20 cellular contexts compared by ENCODE assay signal in genomic region chr14:74902941-74903705, GRCh38. TPM values are rescaled to one million over a fixed set of nuclear protein-coding genes. Genes with fewer than 3 reads are reported as not detected.
DNase-seq lines count a peak whose midpoint lies in the region; ATAC-seq and TF ChIP-seq lines count a peak whose summit lies in the region.
"Had no signal": no experiment of that assay in that cellular context is flagged by ENCODE, and none has a peak within 500 bp of the region (broad histone marks: within the 10 kb centered on the region; RNA-seq: fewer than 3 reads in every experiment).

No MANE protein-coding gene starts in this region.

- H3K9me3 Mint-ChIP-seq in stimulated activated naive CD8-positive, alpha-beta T cell treated with anti-CD3 and anti-CD28 coated beads, Interleukin-15, Interleukin-2, amounts not matched to agents 100 ng/mL and 50 ng/mL, for 24 hours = no peaks in the 10 kb centered on the region
- H3K9me3 Mint-ChIP-seq in glutamatergic neuron (ENCODE audit: unreplicated experiment) = peaks cover 17% of the 10 kb centered on the region
- H3K9me3 Mint-ChIP-seq: central memory CD8-positive, alpha-beta T cell had no signal

- H3K36me3 Mint-ChIP-seq in stimulated activated naive CD8-positive, alpha-beta T cell treated with anti-CD3 and anti-CD28 coated beads, Interleukin-15, Interleukin-2, amounts not matched to agents 100 ng/mL and 50 ng/mL, for 24 hours (ENCODE audit: low read depth) = peaks cover 50% of the 10 kb centered on the region
- H3K36me3 Mint-ChIP-seq in glutamatergic neuron (ENCODE audit: unreplicated experiment) = peaks cover 12% of the 10 kb centered on the region

- H3K27ac Mint-ChIP-seq in stimulated activated naive CD8-positive, alpha-beta T cell treated with anti-CD3 and anti-CD28 coated beads, Interleukin-15, Interleukin-2, amounts not matched to agents 100 ng/mL and 50 ng/mL, for 24 hours = peak overlapping the region; percentile 45
- peak overlapping the region; percentile 64 for H3K27ac Mint-ChIP-seq in glutamatergic neuron (ENCODE audit: unreplicated experiment)

- TF ChIP-seq CTCF in glutamatergic neuron (IDR thresholded peaks at IDR 0.05; ENCODE audit: partially characterized antibody, unreplicated experiment) = no peak

- peak overlapping the region; percentile 45 for H3K27ac ChIP-seq in substantia nigra (ENCODE audit: low read depth, low read length, poor library complexity, severe bottlenecking)
- H3K27ac ChIP-seq: sigmoid colon had no signal

- no peaks in the 10 kb centered on the region for H3K27me3 Mint-ChIP-seq in stimulated activated naive CD8-positive, alpha-beta T cell treated with anti-CD3 and anti-CD28 coated beads, Interleukin-15, Interleukin-2, amounts not matched to agents 100 ng/mL and 50 ng/mL, for 24 hours
- peaks cover 7% of the 10 kb centered on the region for H3K27me3 Mint-ChIP-seq in glutamatergic neuron (ENCODE audit: unreplicated experiment)
- H3K27me3 Mint-ChIP-seq: central memory CD8-positive, alpha-beta T cell had no signal

- no peak overlapping the region for H3K4me3 Mint-ChIP-seq in stimulated activated naive CD8-positive, alpha-beta T cell treated with anti-CD3 and anti-CD28 coated beads, Interleukin-15, Interleukin-2, amounts not matched to agents 100 ng/mL and 50 ng/mL, for 24 hours
- H3K4me3 Mint-ChIP-seq in glutamatergic neuron (ENCODE audit: unreplicated experiment) = no peak overlapping the region
- H3K4me3 Mint-ChIP-seq: central memory CD8-positive, alpha-beta T cell had no signal

- DNase-seq in stimulated activated naive CD8-positive, alpha-beta T cell treated with anti-CD3 and anti-CD28 coated beads, Interleukin-15, Interleukin-2, amounts not matched to agents 100 U/mL and 50 U/mL, for 24 hours = no peak
- DNase-seq in SK-MEL-5 (ENCODE audit: low read depth, low spot score) = peak; percentile 34
- no peak for DNase-seq in glutamatergic neuron
- DNase-seq in substantia nigra (lab: John Stamatoyannopoulos, UW) = peak in 4 of 49 donors; percentile 8 to 26 (median 18)
- DNase-seq in NK-92 treated with Interleukin-12 subunit alpha and Interleukin-12 subunit beta, amount 100 ng/mL, for 24 hours (lab: John Stamatoyannopoulos, UW) = no peak
- DNase-seq in stimulated activated CD4-positive, alpha-beta T cell treated with anti-CD3 and anti-CD28 coated beads, Interleukin-2, amount 100 ng/mL, for 24 hours = no peak
- DNase-seq: activated CD4-positive, alpha-beta T cell treated with anti-CD3 and anti-CD28 coated beads, Interleukin-2, amount 50 U/mL, for 48 hours; amniotic stem cell; hippocampal formation; MV-4-11; NCI-H2029 treated with DMSO at 0.1 percent for 48 hours; NCI-H510A; sigmoid colon; stimulated activated CD4-positive, alpha-beta T cell treated with anti-CD3 and anti-CD28 coated beads, Interleukin-1b, Interleukin-23, amount 100 ng/mL, for 48 hours had no signal

- ATAC-seq in stimulated activated naive CD8-positive, alpha-beta T cell treated with anti-CD3 and anti-CD28 coated beads, Interleukin-15, Interleukin-2, amounts not matched to agents 100 U/mL and 50 U/mL, for 24 hours = no peak
- ATAC-seq in HG02981 (IDR thresholded peaks at IDR 0.05; ENCODE audit: unreplicated experiment) = no peak

- H3K4me1 Mint-ChIP-seq in stimulated activated naive CD8-positive, alpha-beta T cell treated with anti-CD3 and anti-CD28 coated beads, Interleukin-15, Interleukin-2, amounts not matched to agents 100 ng/mL and 50 ng/mL, for 24 hours (ENCODE audit: low read depth) = no peaks in the 10 kb centered on the region
- peaks cover 5% of the 10 kb centered on the region for H3K4me1 Mint-ChIP-seq in glutamatergic neuron (ENCODE audit: low read depth, unreplicated experiment)

- in situ Hi-C loops in SK-MEL-5 (cut with HindIII; ENCODE audit: low pct_unique_long_range_greater_than_20kb, low sequenced_read_pairs) = no loop called here

RNA-seq across cellular contexts. Expression of gene RPS6KL1, which starts 19.9 kb away (rescaled TPM):
- 0.53 and 1.3 TPM in 2 replicates for total RNA-seq in SK-MEL-5 (2014; rRNA removed; shearing (Covaris generic))
- 0.57 and 1.4 TPM in 2 replicates for polyA plus RNA-seq in SK-MEL-5 (2015; cell fraction: cytosol; rRNA removed)
- polyA plus RNA-seq in SK-MEL-5 (2015; cell fraction: nucleus; rRNA removed) = 0.69 and 2.5 TPM in 2 replicates
- total RNA-seq in glutamatergic neuron (ENCODE audit: unreplicated experiment) = 248 TPM

RNA-seq across cellular contexts. Expression of gene DLST, which starts 21.4 kb away (rescaled TPM):
- 42.7 and 51.6 TPM in 2 replicates for total RNA-seq in SK-MEL-5 (2014; rRNA removed; shearing (Covaris generic))
- polyA plus RNA-seq in SK-MEL-5 (2015; cell fraction: cytosol; rRNA removed) = 101 and 145 TPM in 2 replicates
- polyA plus RNA-seq in SK-MEL-5 (2015; cell fraction: nucleus; rRNA removed) = 180 and 193 TPM in 2 replicates
- 114 TPM for total RNA-seq in glutamatergic neuron (ENCODE audit: unreplicated experiment)

RNA-seq across cellular contexts. Expression of gene PROX2, which starts 27.2 kb away (rescaled TPM):
- not detected in 2 replicates for total RNA-seq in SK-MEL-5 (2014; rRNA removed; shearing (Covaris generic))
- not detected in 2 replicates for polyA plus RNA-seq in SK-MEL-5 (2015; cell fraction: cytosol; rRNA removed)
- polyA plus RNA-seq in SK-MEL-5 (2015; cell fraction: nucleus; rRNA removed) = not detected in 2 replicates
- not detected for total RNA-seq in glutamatergic neuron (ENCODE audit: unreplicated experiment)
- total RNA-seq: kidney epithelial cell, temporal lobe had no signal

RNA-seq across cellular contexts. Expression of gene PGF, which starts 52.3 kb away (rescaled TPM):
- total RNA-seq in SK-MEL-5 (2014; rRNA removed; shearing (Covaris generic)) = 19.3 and 22.0 TPM in 2 replicates
- polyA plus RNA-seq in SK-MEL-5 (2015; cell fraction: cytosol; rRNA removed) = 26.1 and 35.8 TPM in 2 replicates
- polyA plus RNA-seq in SK-MEL-5 (2015; cell fraction: nucleus; rRNA removed) = 7.8 and 13.2 TPM in 2 replicates
- total RNA-seq in glutamatergic neuron (ENCODE audit: unreplicated experiment) = 7.9 TPM
- total RNA-seq: mononuclear cell had no signal

Comparison
In these comparisons a context has a peak if more than half of its experiments do, and no peak if none do; other contexts are left out.
1. RNA of gene RPS6KL1, which starts 19.9 kb away (total RNA-seq): 248 TPM in glutamatergic neuron (single experiment); 0.53 to 1.3 TPM in SK-MEL-5; every median in the first group is over 100 times any median in the second.